ENCODE assay signal across 18 cellular contexts in the genomic region with DNA sequence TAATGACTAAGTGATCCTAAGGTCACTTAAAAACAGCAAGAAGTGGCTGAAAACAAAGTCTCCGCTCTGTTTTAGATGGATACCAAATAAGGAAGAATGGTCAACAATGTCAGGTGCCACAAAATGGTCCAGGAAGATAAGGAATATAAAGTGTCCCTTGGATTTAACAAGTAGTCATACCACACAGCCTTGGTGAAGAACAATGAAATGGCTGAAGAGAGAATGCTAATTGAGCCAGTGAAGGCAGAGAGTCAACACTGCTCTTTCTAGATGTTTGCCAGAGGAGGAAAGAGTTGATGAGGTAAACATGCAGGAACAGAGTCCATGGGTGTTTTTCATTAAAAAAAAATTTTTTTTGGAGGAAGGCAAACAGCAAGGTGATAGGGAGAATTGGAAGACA. TPM values are rescaled to one million over a fixed set of nuclear protein-coding genes. Genes with fewer than 3 reads are reported as not detected.
DNase-seq lines count a peak whose midpoint lies in the region; TF ChIP-seq lines count a peak whose summit lies in the region.
"Had no signal": no experiment of that assay in that cellular context is flagged by ENCODE, and none has a peak within 500 bp of the region (broad histone marks: within the 10 kb centered on the region; RNA-seq: fewer than 3 reads in every experiment).

No MANE protein-coding gene starts in this region.

- peak overlapping the region; percentile 33 to 96 (median 95) for H3K27ac ChIP-seq in transverse colon

- H3K4me1 ChIP-seq in transverse colon, result peaks cover 0 to 33% (median 23%) of the 10 kb centered on the region in 4 donors

- TF ChIP-seq CTCF in transverse colon (IDR thresholded peaks at IDR 0.05), result no peak

- H3K27me3 ChIP-seq in transverse colon, result no peaks in the 10 kb centered on the region
- H3K27me3 ChIP-seq: BE2C had no signal

- in situ Hi-C loops in transverse colon (cut with MboI; ENCODE audit: low pct_ligation_motif_present in 1 of 4, low pct_unique_long_range_greater_than_20kb in 1 of 4, low sequenced_read_pairs in 3 of 4), result no loop called here

- no peak for TF ChIP-seq EP300 in transverse colon (IDR thresholded peaks at IDR 0.05; ENCODE audit: low read depth)

- H3K36me3 ChIP-seq in transverse colon, result no peaks in the 10 kb centered on the region
- H3K36me3 ChIP-seq: BE2C had no signal

- H3K4me3 ChIP-seq in transverse colon, result no peak overlapping the region
- H3K4me3 ChIP-seq: GM12878 had no signal

- intact Hi-C loops in transverse colon (cut with DNase I; ENCODE audit: low total_unique reads), result no loop called here

- no peaks in the 10 kb centered on the region for H3K9me3 ChIP-seq in transverse colon
- H3K9me3 ChIP-seq: BE2C had no signal

- WGBS in transverse colon (ENCODE audit: low coverage in 1 of 2), 2 donors, result 93 to 100% methylated on average over 1 of the region's 1 CpG

- DNase-seq in NCI-H2029 (lab: John Stamatoyannopoulos, UW) (peak; percentile 24), NCI-H2029 treated with DMSO at 0.1 percent for 48 hours (lab: John Stamatoyannopoulos, UW) (no peak), DMS53 (lab: John Stamatoyannopoulos, UW) (peak; percentile 42), DMS53 treated with DMSO at 0.1 percent for 48 hours (lab: John Stamatoyannopoulos, UW; ENCODE audit: unreplicated experiment) (peak; percentile 30), transverse colon (no peak), NCI-H748 (lab: John Stamatoyannopoulos, UW; ENCODE audit: unreplicated experiment) (no peak)
- DNase-seq: ACHN; BE2C; C1 segment of cervical spinal cord; CD4-positive, CD25-positive, alpha-beta regulatory T cell; CD8-positive, alpha-beta memory T cell; COR-L47; DMS 273 treated with DMSO at 0.1 percent for 48 hours; DND-41; EL; GOT3; H7 had no signal

- TF ChIP-seq POLR2A in transverse colon (IDR thresholded peaks at IDR 0.05), result no peak

RNA-seq across cellular contexts. Expression of gene CASD1, which starts 2.1 kb away (rescaled TPM):
- 10 to 100 TPM; 21.7 to 73.7 (median 63.3) TPM for total RNA-seq in transverse colon

Comparison
In these comparisons a context has a peak if more than half of its experiments do, and no peak if none do; other contexts are left out.
1. DNase-seq: peak in NCI-H2029 (single experiment), DMS53 (single experiment) and DMS53 treated with DMSO at 0.1 percent for 48 hours (single experiment); none in NCI-H2029 treated with DMSO at 0.1 percent for 48 hours (single experiment), transverse colon (single experiment) and NCI-H748 (single experiment).